1 cellular context compared by ENCODE assay signal in the genomic region with DNA sequence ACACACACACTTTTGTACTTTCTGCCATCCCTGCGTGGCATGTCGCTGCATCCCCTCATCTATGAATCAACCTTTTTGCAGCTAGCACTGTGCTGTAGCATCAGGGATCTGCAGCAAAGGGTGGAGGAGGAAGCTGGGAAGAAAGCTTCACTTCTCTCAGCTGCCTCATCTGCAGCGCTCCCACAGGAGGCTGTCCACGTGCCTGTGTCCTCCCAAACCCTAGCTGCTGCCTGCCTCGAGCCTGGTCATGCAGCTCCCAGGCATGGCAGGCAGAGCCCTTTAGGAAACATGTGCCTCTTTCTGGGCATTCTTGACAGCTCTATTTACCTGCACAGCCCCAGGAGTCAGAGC.
TF ChIP-seq lines count a peak whose summit lies in the region.

No MANE protein-coding gene starts in this region.

TF ChIP-seq in GM23338, 12 proteins besides CTCF, POLR2A, EP300 and RAD21 (continued from another document):
- TF ChIP-seq ZNF462 (CRISPR knock-in tag; IDR thresholded peaks at IDR 0.05) (no peak), EZH2phosphoT487 (IDR thresholded peaks at IDR 0.05; ENCODE audit: unreplicated experiment) (no peak)
